8 cellular contexts compared by ENCODE assay signal in the genomic region with DNA sequence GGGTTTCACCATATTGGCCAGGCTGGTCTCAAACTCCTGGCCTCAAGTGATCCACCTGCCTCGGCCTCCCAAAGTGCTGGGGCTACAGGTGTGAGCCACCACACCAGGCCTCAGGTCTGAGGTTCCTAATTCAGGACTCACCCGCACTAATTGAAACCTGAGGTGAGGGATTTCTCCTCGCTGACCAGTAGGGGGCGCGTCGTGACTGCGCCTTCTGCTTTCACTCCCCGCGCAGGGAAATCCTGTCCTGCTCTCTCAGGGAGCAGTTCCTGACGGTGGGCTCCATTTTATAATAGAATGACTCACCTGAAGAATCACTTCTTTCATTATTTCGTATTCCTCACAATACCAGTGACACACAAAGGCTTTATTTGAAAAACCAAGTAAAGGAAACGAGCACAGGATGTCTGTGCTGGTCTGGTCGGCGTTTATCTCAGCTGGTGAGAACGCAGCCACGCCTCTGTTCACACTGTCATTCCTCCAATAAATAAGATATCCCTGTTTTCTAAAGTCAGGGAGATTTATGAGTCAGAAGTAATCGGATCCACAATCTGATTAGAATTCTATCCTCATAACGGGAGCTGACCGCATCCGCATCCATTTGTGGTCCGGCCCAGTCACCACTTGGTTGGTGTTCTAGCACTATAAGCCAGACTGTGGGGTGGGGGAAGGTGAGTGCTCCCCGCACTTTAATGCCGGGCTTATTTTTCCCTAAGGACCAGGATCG. TPM values are rescaled to one million over a fixed set of nuclear protein-coding genes. Genes with fewer than 3 reads are reported as not detected.
DNase-seq lines count a peak whose midpoint lies in the region; ATAC-seq and TF ChIP-seq lines count a peak whose summit lies in the region.

No MANE protein-coding gene starts in this region.

- H2BK5ac ChIP-seq in mesendoderm (ENCODE audit: low read length): no peak overlapping the region

- no peak overlapping the region for H2AK5ac ChIP-seq in mesendoderm (ENCODE audit: low read length)

- ATAC-seq in GM18868 (IDR thresholded peaks at IDR 0.05; ENCODE audit: unreplicated experiment) (peak; percentile 83), HG03342 (IDR thresholded peaks at IDR 0.05; ENCODE audit: unreplicated experiment) (peak; percentile 82)

- H3K27me3 ChIP-seq in endodermal cell (ENCODE audit: control insufficient read depth, insufficient read depth, low read length, poor library complexity, severe bottlenecking): no peaks in the 10 kb centered on the region
- no peaks in the 10 kb centered on the region for H3K27me3 ChIP-seq in mesendoderm (ENCODE audit: insufficient read depth, low read length, poor library complexity)

- peak overlapping the region; percentile 19 for H3K18ac ChIP-seq in mesendoderm (ENCODE audit: low read length)

- no peaks in the 10 kb centered on the region for H3K36me3 Mint-ChIP-seq in endodermal cell (ENCODE audit: low read depth)

- peak; percentile 88 for DNase-seq in AG08395 (ENCODE audit: low spot score)
- DNase-seq in NCI-H82 treated with DMSO at 0.1 percent for 48 hours (lab: John Stamatoyannopoulos, UW; ENCODE audit: unreplicated experiment): peak; percentile 42
- DNase-seq in activated CD8-positive, alpha-beta memory T cell treated with anti-CD3 and anti-CD28 coated beads, Interleukin-2, amount 50 U/mL, for 24 hours (ENCODE audit: extremely low read depth): peak; percentile 74
- peak; percentile 92 for DNase-seq in endodermal cell
- DNase-seq in mesendoderm: peak; percentile 92
- DNase-seq in stimulated activated CD8-positive, alpha-beta memory T cell treated with anti-CD3 and anti-CD28 coated beads, Interleukin-12 subunit alpha, Interleukin-12 subunit beta, amount 100 ng/mL, for 24 hours (ENCODE audit: extremely low read depth): peak; percentile 62

- no peak overlapping the region for H4K8ac ChIP-seq in mesendoderm (ENCODE audit: low read depth, low read length)

- H4K5ac ChIP-seq in mesendoderm (ENCODE audit: low read length): no peak overlapping the region

- no peak overlapping the region for H3K23ac ChIP-seq in mesendoderm (ENCODE audit: low read length)

- peak; percentile 99 for TF ChIP-seq CTCF in endodermal cell (conservative IDR thresholded peaks at IDR 0.05)

- peaks cover 8% of the 10 kb centered on the region for H3K9me3 Mint-ChIP-seq in endodermal cell

- peaks cover 27% of the 10 kb centered on the region for H3K4me1 Mint-ChIP-seq in endodermal cell

- peaks cover 5% of the 10 kb centered on the region for H3K4me1 ChIP-seq in endodermal cell (ENCODE audit: control insufficient read depth, insufficient read depth, low read length)
- H3K4me1 ChIP-seq in mesendoderm (ENCODE audit: control insufficient read depth, low read depth, low read length): peaks cover 5% of the 10 kb centered on the region

- no peak overlapping the region for H2BK15ac ChIP-seq in mesendoderm (replicated peaks; ENCODE audit: low read depth)

- H3K9ac ChIP-seq in endodermal cell (ENCODE audit: extremely low read depth, low read length, poor library complexity, severe bottlenecking) (peak overlapping the region; percentile 60), mesendoderm (ENCODE audit: low read length) (peak overlapping the region; percentile 55)

- H3K4me3 ChIP-seq in endodermal cell (ENCODE audit: low read length) (peak overlapping the region; percentile 78), mesendoderm (ENCODE audit: low read length) (peak overlapping the region; percentile 39)

- H3K79me1 ChIP-seq in mesendoderm (ENCODE audit: low read length): no peaks in the 10 kb centered on the region

- WGBS in endodermal cell (ENCODE audit: insufficient coverage in 1 of 2, insufficient read length in 1 of 2), 2 experiments: 7% methylated on average over 11 to 24 of the region's 24 CpGs
- no CpG with 5 or more reads among the region's 24 CpGs for WGBS in mesendoderm (ENCODE audit: extremely low coverage, insufficient coverage, low lambda C conversion rate)

- H3K79me2 ChIP-seq in mesendoderm (ENCODE audit: control insufficient read depth, insufficient read depth, low read length): no peaks in the 10 kb centered on the region

- H3K36me3 ChIP-seq in endodermal cell (ENCODE audit: control insufficient read depth, insufficient read depth, low read length): no peaks in the 10 kb centered on the region
- no peaks in the 10 kb centered on the region for H3K36me3 ChIP-seq in mesendoderm (ENCODE audit: control insufficient read depth, insufficient read depth, low read length)

- peak overlapping the region; percentile 76 for H3K4me2 ChIP-seq in mesendoderm (ENCODE audit: low read length)

- H3K27me3 Mint-ChIP-seq in endodermal cell (ENCODE audit: insufficient read depth): peaks cover 3% of the 10 kb centered on the region

- H3K4ac ChIP-seq in mesendoderm (ENCODE audit: low read depth, low read length): no peak overlapping the region

- H2BK120ac ChIP-seq in mesendoderm (ENCODE audit: low read depth, low read length): no peak overlapping the region

- no peaks in the 10 kb centered on the region for H3K9me3 ChIP-seq in endodermal cell (ENCODE audit: control insufficient read depth, low read length)

- H3K56ac ChIP-seq in mesendoderm (ENCODE audit: low read length): peak overlapping the region; percentile 77

- peak overlapping the region; percentile 98 for H3K27ac Mint-ChIP-seq in endodermal cell

- H3K4me3 Mint-ChIP-seq in endodermal cell: peak overlapping the region; percentile 61

- H3K27ac ChIP-seq in endodermal cell (ENCODE audit: low read depth, low read length) (peak overlapping the region; percentile 34), mesendoderm (ENCODE audit: low read depth, low read length) (peak overlapping the region; percentile 63)

RNA-seq across cellular contexts. Expression of gene BAG3, which starts 35.4 kb away (rescaled TPM):
- 10 to 100 TPM; 13.4 to 19.5 TPM for total RNA-seq in endodermal cell
- polyA plus RNA-seq in endodermal cell (2013, experiment 1 of 2): 22.3 TPM
- polyA plus RNA-seq in endodermal cell (2013, experiment 2 of 2): 24.9 TPM
- 16.0 TPM for polyA plus RNA-seq in mesendoderm (2013, experiment 1 of 2)
- 16.9 TPM for polyA plus RNA-seq in mesendoderm (2013, experiment 2 of 2)

RNA-seq across cellular contexts. Expression of gene INPP5F, which starts 39.2 kb away (rescaled TPM):
- total RNA-seq in endodermal cell: 10 to 100 TPM; 74.4 to 75.6 TPM
- polyA plus RNA-seq in endodermal cell (2013, experiment 1 of 2): 116 TPM
- 115 TPM for polyA plus RNA-seq in endodermal cell (2013, experiment 2 of 2)
- polyA plus RNA-seq in mesendoderm (2013, experiment 1 of 2): 91.3 TPM
- polyA plus RNA-seq in mesendoderm (2013, experiment 2 of 2): 93.7 TPM

Comparison
In these comparisons a context has a peak if more than half of its experiments do, and no peak if none do; other contexts are left out.
1. Peak in every context shown above with its lines: DNase-seq, ATAC-seq, H3K4me3 ChIP-seq and H3K27ac ChIP-seq.
2. DNase-seq: peak in every context shown above with its lines; median percentile 92 in endodermal cell; 92 in mesendoderm; 88 in AG08395; 74 in activated CD8-positive, alpha-beta memory T cell treated with anti-CD3 and anti-CD28 coated beads, Interleukin-2, amount 50 U/mL, for 24 hours; 62 in stimulated activated CD8-positive, alpha-beta memory T cell treated with anti-CD3 and anti-CD28 coated beads, Interleukin-12 subunit alpha, Interleukin-12 subunit beta, amount 100 ng/mL, for 24 hours; 42 in NCI-H82 treated with DMSO at 0.1 percent for 48 hours.